Comparison of ENCODE assay signal across 15 cellular contexts in genomic region chr21:16086936-16087335, GRCh38.
"Had no signal": no experiment of that assay in that cellular context is flagged by ENCODE, and none has a peak within 500 bp of the region (broad histone marks: within the 10 kb centered on the region; RNA-seq: fewer than 3 reads in every experiment).

No MANE protein-coding gene starts in this region.

- H3K9me3 ChIP-seq: SK-N-SH, upper lobe of right lung had no signal

- H3K27me3 ChIP-seq: upper lobe of right lung had no signal

- H3K27ac ChIP-seq: upper lobe of right lung, WERI-Rb-1 had no signal

- DNase-seq: activated CD4-positive, alpha-beta T cell treated with anti-CD3 and anti-CD28 coated beads for 4 hours; activated CD8-positive, alpha-beta memory T cell treated with anti-CD3 and anti-CD28 coated beads, Interleukin-2, amount 50 U/mL, for 4 hours; activated CD8-positive, alpha-beta T cell treated with anti-CD3 and anti-CD28 coated beads for 36 hours; activated naive CD8-positive, alpha-beta T cell treated with anti-CD3 and anti-CD28 coated beads, Interleukin-2, amount 50 U/mL, for 24 hours; erythroblast; left cardiac atrium; retina; SK-N-SH; stimulated activated CD4-positive, alpha-beta T cell treated with anti-CD3 and anti-CD28 coated beads, Interleukin-2, amount 100 ng/mL, for 24 hours; stimulated activated naive B cell treated with anti-CD40 and anti-IgM and Interleukin-4, amounts not matched to agents 10 μg/mL and 1 μg/mL and 100 μg/mL, for 72 hours; T-helper 1 cell; upper lobe of right lung; WERI-Rb-1 had no signal

- H3K4me1 ChIP-seq: upper lobe of right lung had no signal

- H3K4me3 ChIP-seq: lung, upper lobe of right lung had no signal

- H3K36me3 ChIP-seq: upper lobe of right lung, WERI-Rb-1 had no signal

- ATAC-seq: activated CD8-positive, alpha-beta T cell treated with anti-CD3 and anti-CD28 coated beads for 36 hours; activated naive CD8-positive, alpha-beta T cell treated with anti-CD3 and anti-CD28 coated beads, Interleukin-2, amount 50 U/mL, for 24 hours; left cardiac atrium; natural killer cell treated with Interleukin-12 subunit alpha and Interleukin-12 subunit beta and Interleukin-15 and Interleukin-18, amount 100 ng/mL, for 72 hours; stimulated activated naive B cell treated with anti-CD40 and anti-IgM and Interleukin-4, amounts not matched to agents 10 μg/mL and 1 μg/mL and 100 μg/mL, for 72 hours; upper lobe of right lung had no signal
